ENCODE assay signal across 8 cellular contexts in genomic region chr3:14124615-14125192, GRCh38. TPM values are rescaled to one million over a fixed set of nuclear protein-coding genes. Genes with fewer than 3 reads are reported as not detected.
DNase-seq lines count a peak whose midpoint lies in the region; ATAC-seq and TF ChIP-seq lines count a peak whose summit lies in the region.

TSS of gene CHCHD4 (minus strand) at chr3:14124870. CDS start at chr3:14124676, 194 bp downstream.
TSS of gene TMEM43 (plus strand) at chr3:14125052. CDS start at chr3:14125194, 142 bp downstream.

- peak within 1 kb of the TSS; percentile 84 for H3K4me3 ChIP-seq in BE2C (ENCODE audit: low read depth, low read length)
- H3K4me3 ChIP-seq in coronary artery, result peak within 1 kb of the TSS; percentile 78

- no peaks in the 10 kb centered on the region for H3K27me3 Mint-ChIP-seq in activated CD4-positive, alpha-beta T cell treated with anti-CD3 and anti-CD28 coated beads, Interleukin-2, amount 10 ng/mL, durations not matched to agents 24 days and 14 days

- ATAC-seq in HG03460 (IDR thresholded peaks at IDR 0.05; ENCODE audit: unreplicated experiment), result peak; percentile 82

- H3K27me3 ChIP-seq in BE2C, result no peaks in the 10 kb centered on the region

- H3K4me3 Mint-ChIP-seq in activated CD4-positive, alpha-beta T cell treated with anti-CD3 and anti-CD28 coated beads, Interleukin-2, amount 10 ng/mL, durations not matched to agents 24 days and 14 days, result peak within 1 kb of the TSS; percentile 98

- peaks cover 5% of the 10 kb centered on the region for H3K9me3 Mint-ChIP-seq in activated CD4-positive, alpha-beta T cell treated with anti-CD3 and anti-CD28 coated beads, Interleukin-2, amount 10 ng/mL, durations not matched to agents 24 days and 14 days

- no peak for TF ChIP-seq CTCF in BE2C (IDR thresholded peaks at IDR 0.05; ENCODE audit: low read depth, low read length)
- no peak for TF ChIP-seq CTCF in coronary artery (IDR thresholded peaks at IDR 0.05)

- H3K36me3 Mint-ChIP-seq in activated CD4-positive, alpha-beta T cell treated with anti-CD3 and anti-CD28 coated beads, Interleukin-2, amount 10 ng/mL, durations not matched to agents 24 days and 14 days (ENCODE audit: low read depth), result peaks cover 49% of the 10 kb centered on the region

- peaks cover 12% of the 10 kb centered on the region; the same call in 1 of the 2 replicates for H3K36me3 ChIP-seq in BE2C

- DNase-seq in BE2C (peak; percentile 93), GM19240 (ENCODE audit: insufficient read length, low spot score) (peak; percentile 98), NCI-H526 (lab: John Stamatoyannopoulos, UW) (peak; percentile 95 to 98), coronary artery (ENCODE audit: low spot score) (peak; percentile 99), left kidney (ENCODE audit: low read depth, low spot score) (peak; percentile 100)
- peak; percentile 99 for DNase-seq in activated CD4-positive, alpha-beta T cell treated with anti-CD3 and anti-CD28 coated beads, Interleukin-2, amount 10 ng/mL, durations not matched to agents 24 days and 14 days
- DNase-seq in stimulated activated CD4-positive, alpha-beta T cell treated with anti-CD3 and anti-CD28 coated beads, Interleukin-2, amount 100 ng/mL, for 24 hours, result peak; percentile 96 to 98

- H3K4me1 Mint-ChIP-seq in activated CD4-positive, alpha-beta T cell treated with anti-CD3 and anti-CD28 coated beads, Interleukin-2, amount 10 ng/mL, durations not matched to agents 24 days and 14 days, result peaks cover 54% of the 10 kb centered on the region

- intact Hi-C loops in activated CD4-positive, alpha-beta T cell treated with anti-CD3 and anti-CD28 coated beads, Interleukin-2, amount 10 ng/mL, durations not matched to agents 24 days and 14 days (cut with micrococcal nuclease), result loop anchor here (1.0 to 10.0 kb wide), 9 partner anchors 20 to 1460 kb away; partner anchors contain the start of genes CCDC174, LSM3, NR2C2 and RAF1

- peak within 1 kb of the TSS; percentile 95 for H3K27ac Mint-ChIP-seq in activated CD4-positive, alpha-beta T cell treated with anti-CD3 and anti-CD28 coated beads, Interleukin-2, amount 10 ng/mL, durations not matched to agents 24 days and 14 days

- H3K4me1 ChIP-seq in BE2C, result no peaks in the 10 kb centered on the region

- peak within 1 kb of the TSS; percentile 94 to 95 for H3K27ac ChIP-seq in coronary artery

- no peaks in the 10 kb centered on the region for H3K9me3 ChIP-seq in BE2C

RNA-seq across cellular contexts. Expression of gene CHCHD4, which starts in this region (rescaled TPM):
- polyA plus RNA-seq in BE2C (2012; ENCODE audit: insufficient read depth, insufficient read length, low read depth), result 24.3 TPM
- 27.7 and 29.6 TPM in 2 replicates for total RNA-seq in activated CD4-positive, alpha-beta T cell treated with anti-CD3 and anti-CD28 coated beads, Interleukin-2, amount 10 ng/mL, durations not matched to agents 24 days and 14 days

RNA-seq across cellular contexts. Expression of gene TMEM43, which starts in this region (rescaled TPM):
- polyA plus RNA-seq in BE2C (2012; ENCODE audit: insufficient read depth, insufficient read length, low read depth), result 40.3 TPM
- total RNA-seq in activated CD4-positive, alpha-beta T cell treated with anti-CD3 and anti-CD28 coated beads, Interleukin-2, amount 10 ng/mL, durations not matched to agents 24 days and 14 days, result 38.7 and 39.4 TPM in 2 replicates

Comparison
In these comparisons a context has a peak if more than half of its experiments do, and no peak if none do; other contexts are left out.
1. Peak in every context shown above with its lines: DNase-seq, ATAC-seq, H3K4me3 ChIP-seq and H3K27ac ChIP-seq.